ENCODE assay signal across 2 cellular contexts in genomic region chr11:119152043-119152442, GRCh38.
A peak's percentile ranks its signal among the peaks of the same experiment; 100 is the strongest.
TF ChIP-seq lines count a peak whose summit lies in the region.

No MANE protein-coding gene starts in this region.

TF ChIP-seq in HEK293, 187 proteins besides CTCF, POLR2A, EP300 and RAD21:
- TF ChIP-seq TSHZ1 (tag by site-specific recombination; IDR thresholded peaks at IDR 0.05; ENCODE audit: borderline replicate concordance) (no peak), ZNF768 (tag by site-specific recombination; IDR thresholded peaks at IDR 0.05) (peak; percentile 80), ZNF223 (tag by site-specific recombination; IDR thresholded peaks at IDR 0.05) (no peak)

TF ChIP-seq in K562, 482 proteins besides CTCF, POLR2A, EP300 and RAD21:
- TF ChIP-seq ZNF436 (CRISPR knock-in tag; IDR thresholded peaks at IDR 0.05) (no peak), MAFK (IDR thresholded peaks at IDR 0.05; ENCODE audit: low read length) (no peak), E2F1 (CRISPR knock-in tag; IDR thresholded peaks at IDR 0.05) (no peak), CTCFL (IDR thresholded peaks at IDR 0.05; ENCODE audit: borderline replicate concordance, insufficient read depth, low read depth, low read length, poor library complexity, severe bottlenecking) (no peak), XRCC4 (IDR thresholded peaks at IDR 0.05; ENCODE audit: extremely low read depth, insufficient read depth, insufficient read length) (no peak), CBX8 (IDR thresholded peaks at IDR 0.05; ENCODE audit: borderline replicate concordance, extremely low read depth, low read depth, low read length, poor library complexity, severe bottlenecking) (no peak), SNRNP70 (optimal IDR thresholded peaks at IDR 0.05; ENCODE audit: low read depth, low read length) (no peak), PHF20 (IDR thresholded peaks at IDR 0.05; ENCODE audit: partially characterized antibody) (no peak), RBM25 (IDR thresholded peaks at IDR 0.05; ENCODE audit: low read depth, low read length, severe bottlenecking) (peak; percentile 16), SMARCE1 (IDR thresholded peaks at IDR 0.05) (no peak), TFAP4 (CRISPR knock-in tag; IDR thresholded peaks at IDR 0.05; ENCODE audit: borderline replicate concordance) (no peak), DACH1 (IDR thresholded peaks at IDR 0.05; ENCODE audit: partially characterized antibody) (no peak), ZFP36 (IDR thresholded peaks at IDR 0.05; ENCODE audit: low read depth, low read length, partially characterized antibody) (peak; percentile 80), SMARCA5 (IDR thresholded peaks at IDR 0.05) (0 out of 2 replicates have a peak, but pooled peaks have one; percentile 14), CXXC5 (CRISPR knock-in tag; IDR thresholded peaks at IDR 0.05) (no peak), ERF (CRISPR knock-in tag; IDR thresholded peaks at IDR 0.05) (no peak), KDM1A (IDR thresholded peaks at IDR 0.05) (peak in 1 of 2 experiments; percentile 34; a peak in 1 of 4 replicates), FOXO4 (CRISPR knock-in tag; IDR thresholded peaks at IDR 0.05) (no peak), ZNF512 (tag; IDR thresholded peaks at IDR 0.05) (no peak), IRF1 (CRISPR knock-in tag; IDR thresholded peaks at IDR 0.05; ENCODE audit: borderline replicate concordance) (no peak), BCOR (IDR thresholded peaks at IDR 0.05) (peak; percentile 74), HEY1 (CRISPR knock-in tag; IDR thresholded peaks at IDR 0.05; ENCODE audit: borderline replicate concordance) (no peak), CREBBP (IDR thresholded peaks at IDR 0.05; ENCODE audit: low read depth, low read length) (no peak), ZKSCAN3 (CRISPR knock-in tag; IDR thresholded peaks at IDR 0.05) (no peak), STAT5B (CRISPR knock-in tag; IDR thresholded peaks at IDR 0.05) (no peak), LARP7 (IDR thresholded peaks at IDR 0.05) (no peak), THAP7 (CRISPR knock-in tag; IDR thresholded peaks at IDR 0.05) (no peak)
